8 cellular contexts compared by ENCODE assay signal in genomic region chr16:30652005-30652296, GRCh38. TPM values are rescaled to one million over a fixed set of nuclear protein-coding genes. Genes with fewer than 3 reads are reported as not detected.
DNase-seq lines count a peak whose midpoint lies in the region; ATAC-seq, FAIRE-seq and TF ChIP-seq lines count a peak whose summit lies in the region.

No MANE protein-coding gene starts in this region.

- CTCF ChIA-PET in Calu3 (lab: Charles Lee), result interaction anchor here (1.7 kb wide), 1 partner anchor 8 kb away, joined by 6 read pairs; no protein-coding TSS in a partner anchor
- CTCF ChIA-PET in RWPE1 (lab: Yijun Ruan, JAX), result no interaction called here

- peaks cover 14% of the 10 kb centered on the region for H3K4me1 Mint-ChIP-seq in Calu3 (ENCODE audit: low read depth, unreplicated experiment)

- no peaks in the 10 kb centered on the region for H3K9me3 ChIP-seq in parathyroid adenoma (ENCODE audit: control insufficient read depth, low read length)

- TF ChIP-seq CTCF in Calu3 (IDR thresholded peaks at IDR 0.05; ENCODE audit: unreplicated experiment) (no peak), RWPE1 (conservative IDR thresholded peaks at IDR 0.05; ENCODE audit: low read depth) (no peak), epithelial cell of proximal tubule (conservative IDR thresholded peaks at IDR 0.05; ENCODE audit: low read depth, low read length) (no peak), parathyroid adenoma (IDR thresholded peaks at IDR 0.05) (no peak), D721Med (IDR thresholded peaks at IDR 0.05; ENCODE audit: insufficient read depth, missing control alignments) (no peak)

- H3K27ac ChIP-seq in RWPE1 (peak overlapping the region; percentile 98), parathyroid adenoma (peak overlapping the region; percentile 91)

- no TSS peak for BruUV-seq in Calu3 (replicated peaks; lab: Mats Ljungman, UMichigan)

- POLR2A ChIA-PET in RWPE1 (lab: Yijun Ruan, JAX; ENCODE audit: low non-redundant PET), result interaction anchor here (0.7 kb wide), 1 partner anchor 10 kb away, joined by 3 read pairs; no protein-coding TSS in a partner anchor

- no peak for DNase-seq in Calu3
- DNase-seq in RWPE1 (ENCODE audit: low spot score), result no peak
- no peak for DNase-seq in epithelial cell of proximal tubule (ENCODE audit: low read depth)
- DNase-seq in D721Med (ENCODE audit: insufficient read length, low spot score), result no peak
- no peak for DNase-seq in kidney glomerular epithelial cell (lab: John Stamatoyannopoulos, UW)
- DNase-seq in C1 segment of cervical spinal cord (lab: John Stamatoyannopoulos, UW), result no peak

- no peaks in the 10 kb centered on the region for H3K9me3 Mint-ChIP-seq in Calu3 (ENCODE audit: low read depth, unreplicated experiment)

- no peak overlapping the region for H2AFZ ChIP-seq in parathyroid adenoma

- peak overlapping the region; percentile 100 for H3K4me2 ChIP-seq in parathyroid adenoma (ENCODE audit: low read length)

- no peak for ATAC-seq in HG03442 (IDR thresholded peaks at IDR 0.05; ENCODE audit: unreplicated experiment)

- H3K36me3 ChIP-seq in parathyroid adenoma (ENCODE audit: control insufficient read depth, insufficient read depth, low read length), result no peaks in the 10 kb centered on the region

- peak overlapping the region; percentile 94 for H3K27ac Mint-ChIP-seq in Calu3 (ENCODE audit: unreplicated experiment)

- intact Hi-C loops in Calu3 (cut with micrococcal nuclease; ENCODE audit: unreplicated experiment), result no loop called here

- H3K36me3 Mint-ChIP-seq in Calu3 (ENCODE audit: insufficient read depth, unreplicated experiment), result peaks cover 45% of the 10 kb centered on the region

- peak overlapping the region; percentile 96 for H3K4me3 Mint-ChIP-seq in Calu3 (ENCODE audit: low read depth, unreplicated experiment)

- H3K27me3 Mint-ChIP-seq in Calu3 (ENCODE audit: unreplicated experiment), result no peaks in the 10 kb centered on the region

- H3K9ac ChIP-seq in parathyroid adenoma, result no peak overlapping the region

- no peaks in the 10 kb centered on the region for H3K27me3 ChIP-seq in parathyroid adenoma (ENCODE audit: control insufficient read depth, insufficient read depth, low read length)

- H3K4me3 ChIP-seq in epithelial cell of proximal tubule (ENCODE audit: low read depth, low read length) (peak overlapping the region; percentile 100), parathyroid adenoma (ENCODE audit: low read depth, low read length) (peak overlapping the region; percentile 100)

- H3K4me1 ChIP-seq in parathyroid adenoma, result peaks cover 14% of the 10 kb centered on the region

- FAIRE-seq in D721Med (lab: Jason Lieb, UNC), result no peak

- peaks cover 8% of the 10 kb centered on the region for H3K79me2 ChIP-seq in parathyroid adenoma

RNA-seq across cellular contexts. Expression of gene PRR14, which starts 1.2 kb away (rescaled TPM):
- total RNA-seq in Calu3 (2022) (47.4 and 59.4 TPM in 2 replicates), epithelial cell of proximal tubule (18.1 and 23.8 TPM in 2 replicates)

RNA-seq across cellular contexts. Expression of gene FBRS, which starts 6.3 kb away (rescaled TPM):
- total RNA-seq in Calu3 (2022) (113 and 114 TPM in 2 replicates), epithelial cell of proximal tubule (20.8 and 46.9 TPM in 2 replicates)

RNA-seq across cellular contexts. Expression of gene ZNF689, which starts 41.8 kb away (rescaled TPM):
- 10.4 and 14.1 TPM in 2 replicates for total RNA-seq in Calu3 (2022)
- total RNA-seq in epithelial cell of proximal tubule, result 7.7 and 9.6 TPM in 2 replicates

RNA-seq across cellular contexts. Expression of gene SRCAP, which starts 47.0 kb away (rescaled TPM):
- 84.6 and 90.8 TPM in 2 replicates for total RNA-seq in Calu3 (2022)
- total RNA-seq in epithelial cell of proximal tubule, result 10.8 and 11.8 TPM in 2 replicates
